Comparison of ENCODE assay signal across 15 cellular contexts in the genomic region with DNA sequence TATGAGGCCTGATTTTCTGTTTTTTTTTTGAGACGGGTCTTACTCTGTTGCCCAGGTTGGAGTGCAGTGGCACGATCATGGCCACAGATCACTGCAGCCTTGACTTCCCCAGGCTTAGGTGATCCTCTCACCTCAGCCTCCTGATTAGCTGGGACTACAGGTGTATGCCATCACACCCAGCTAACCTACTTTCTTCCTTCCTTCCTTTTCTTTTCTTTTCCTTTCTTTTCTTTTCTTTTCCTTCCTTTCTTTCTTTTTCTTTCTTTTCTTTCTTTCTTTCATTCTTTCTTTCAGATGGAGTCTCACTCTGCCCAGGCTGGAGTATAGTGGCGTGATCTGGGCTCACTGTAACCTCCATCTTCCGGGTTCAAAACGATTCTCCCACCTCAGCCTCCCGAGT. TPM values are rescaled to one million over a fixed set of nuclear protein-coding genes. Genes with fewer than 3 reads are reported as not detected.
DNase-seq lines count a peak whose midpoint lies in the region; ATAC-seq and TF ChIP-seq lines count a peak whose summit lies in the region.
"Had no signal": no experiment of that assay in that cellular context is flagged by ENCODE, and none has a peak within 500 bp of the region (broad histone marks: within the 10 kb centered on the region; RNA-seq: fewer than 3 reads in every experiment).

No MANE protein-coding gene starts in this region.

- no peak overlapping the region for H3K27ac Mint-ChIP-seq in T-helper 1 cell treated with Interleukin-12 subunit alpha and Interleukin-12 subunit beta and Interleukin-4 antibody, amounts not matched to agents 30 μg/mL and 1 μg/mL, for 36 hours
- peak overlapping the region in 2 of 3 donors; percentile 17 to 45 for H3K27ac Mint-ChIP-seq in CD4-positive, CD25-positive, alpha-beta regulatory T cell
- no peak overlapping the region for H3K27ac Mint-ChIP-seq in activated T-helper 1 cell treated with anti-CD3 and anti-CD28 coated beads, Interleukin-12 subunit alpha, Interleukin-12 subunit beta, Interleukin-2, Interleukin-4 antibody, amounts not matched to agents 30 ng/mL and 10 ng/mL and 1 ng/mL, durations not matched to agents 14 hours and 24 hours and 36 hours
- H3K27ac Mint-ChIP-seq in mesothelial cell of epicardium, result peak overlapping the region; percentile 75
- H3K27ac Mint-ChIP-seq in immature natural killer cell, result peak overlapping the region in 2 of 6 donors; percentile 48 to 72

- no peaks in the 10 kb centered on the region for H3K9me3 Mint-ChIP-seq in T-helper 1 cell treated with Interleukin-12 subunit alpha and Interleukin-12 subunit beta and Interleukin-4 antibody, amounts not matched to agents 30 μg/mL and 1 μg/mL, for 36 hours
- H3K9me3 Mint-ChIP-seq in CD4-positive, CD25-positive, alpha-beta regulatory T cell, result no peaks in the 10 kb centered on the region
- H3K9me3 Mint-ChIP-seq in activated T-helper 1 cell treated with anti-CD3 and anti-CD28 coated beads, Interleukin-12 subunit alpha, Interleukin-12 subunit beta, Interleukin-2, Interleukin-4 antibody, amounts not matched to agents 30 ng/mL and 10 ng/mL and 1 ng/mL, durations not matched to agents 14 hours and 24 hours and 36 hours, result no peaks in the 10 kb centered on the region
- H3K9me3 Mint-ChIP-seq in mesothelial cell of epicardium (no peaks in the 10 kb centered on the region), immature natural killer cell (no peaks in the 10 kb centered on the region)

- H3K36me3 Mint-ChIP-seq in T-helper 1 cell treated with Interleukin-12 subunit alpha and Interleukin-12 subunit beta and Interleukin-4 antibody, amounts not matched to agents 30 μg/mL and 1 μg/mL, for 36 hours (ENCODE audit: low read depth), result peaks cover 53% of the 10 kb centered on the region
- H3K36me3 Mint-ChIP-seq in CD4-positive, CD25-positive, alpha-beta regulatory T cell, result peaks cover 44% of the 10 kb centered on the region
- H3K36me3 Mint-ChIP-seq in activated T-helper 1 cell treated with anti-CD3 and anti-CD28 coated beads, Interleukin-12 subunit alpha, Interleukin-12 subunit beta, Interleukin-2, Interleukin-4 antibody, amounts not matched to agents 30 ng/mL and 10 ng/mL and 1 ng/mL, durations not matched to agents 14 hours and 24 hours and 36 hours (ENCODE audit: low read depth), result peaks cover 71% of the 10 kb centered on the region
- H3K36me3 Mint-ChIP-seq in mesothelial cell of epicardium (peaks cover 35% of the 10 kb centered on the region), immature natural killer cell (peaks cover 12 to 24% (median 22%) of the 10 kb centered on the region in 3 donors)

- H3K36me3 ChIP-seq in CD4-positive, CD25-positive, alpha-beta regulatory T cell (ENCODE audit: control insufficient read depth, insufficient read depth, low read length), result peaks cover 42% of the 10 kb centered on the region

- H3K4me3 ChIP-seq in CD4-positive, CD25-positive, alpha-beta regulatory T cell (ENCODE audit: low read depth, low read length), result no peak overlapping the region

- no peaks in the 10 kb centered on the region for H3K27me3 ChIP-seq in CD4-positive, CD25-positive, alpha-beta regulatory T cell (ENCODE audit: control insufficient read depth, insufficient read depth, low read length)

- peaks cover 27% of the 10 kb centered on the region for H3K4me1 ChIP-seq in CD4-positive, CD25-positive, alpha-beta regulatory T cell (ENCODE audit: control insufficient read depth, insufficient read depth, low read length, poor library complexity, severe bottlenecking)

- DNase-seq in T-helper 1 cell (no peak), mesothelial cell of epicardium (ENCODE audit: low spot score in 2 of 2, unreplicated experiment in 2 of 2) (no peak), immature natural killer cell (no peak), NCI-H1092 (lab: John Stamatoyannopoulos, UW) (no peak)
- no peak for DNase-seq in CD4-positive, CD25-positive, alpha-beta regulatory T cell
- DNase-seq in activated T-helper 1 cell treated with anti-CD3 and anti-CD28 coated beads, Interleukin-12 subunit alpha, Interleukin-12 subunit beta, Interleukin-2, Interleukin-4 antibody, amounts not matched to agents 30 ng/mL and 10 ng/mL and 1 ng/mL, durations not matched to agents 14 hours and 24 hours and 36 hours (ENCODE audit: low spot score), result no peak
- DNase-seq: hippocampal formation; IMR-90; NCI-H1105 treated with DMSO at 0.1 percent for 48 hours; NK-92 treated with Interleukin-12 subunit alpha and Interleukin-12 subunit beta, amount 100 ng/mL, for 24 hours; posterior cingulate gyrus; SIG-M5; substantia nigra had no signal

- peaks cover 41% of the 10 kb centered on the region for H3K4me1 Mint-ChIP-seq in T-helper 1 cell treated with Interleukin-12 subunit alpha and Interleukin-12 subunit beta and Interleukin-4 antibody, amounts not matched to agents 30 μg/mL and 1 μg/mL, for 36 hours (ENCODE audit: low read depth)
- H3K4me1 Mint-ChIP-seq in CD4-positive, CD25-positive, alpha-beta regulatory T cell, result peaks cover 10 to 68% (median 38%) of the 10 kb centered on the region in 4 donors
- peaks cover 49% of the 10 kb centered on the region for H3K4me1 Mint-ChIP-seq in activated T-helper 1 cell treated with anti-CD3 and anti-CD28 coated beads, Interleukin-12 subunit alpha, Interleukin-12 subunit beta, Interleukin-2, Interleukin-4 antibody, amounts not matched to agents 30 ng/mL and 10 ng/mL and 1 ng/mL, durations not matched to agents 14 hours and 24 hours and 36 hours (ENCODE audit: low read depth)
- H3K4me1 Mint-ChIP-seq in mesothelial cell of epicardium (peaks cover 45% of the 10 kb centered on the region), immature natural killer cell (peaks cover 56 to 65% of the 10 kb centered on the region in 2 donors)

- intact Hi-C loops in activated T-helper 1 cell treated with anti-CD3 and anti-CD28 coated beads, Interleukin-12 subunit alpha, Interleukin-12 subunit beta, Interleukin-2, Interleukin-4 antibody, amounts not matched to agents 30 ng/mL and 10 ng/mL and 1 ng/mL, durations not matched to agents 14 hours and 24 hours and 36 hours (cut with micrococcal nuclease), result no loop called here

- TF ChIP-seq CTCF in mesothelial cell of epicardium (IDR thresholded peaks at IDR 0.05; ENCODE audit: unreplicated experiment), result no peak

- H3K27me3 Mint-ChIP-seq in T-helper 1 cell treated with Interleukin-12 subunit alpha and Interleukin-12 subunit beta and Interleukin-4 antibody, amounts not matched to agents 30 μg/mL and 1 μg/mL, for 36 hours (ENCODE audit: low read depth), result no peaks in the 10 kb centered on the region
- H3K27me3 Mint-ChIP-seq in CD4-positive, CD25-positive, alpha-beta regulatory T cell, result peaks cover 7% of the 10 kb centered on the region
- H3K27me3 Mint-ChIP-seq in activated T-helper 1 cell treated with anti-CD3 and anti-CD28 coated beads, Interleukin-12 subunit alpha, Interleukin-12 subunit beta, Interleukin-2, Interleukin-4 antibody, amounts not matched to agents 30 ng/mL and 10 ng/mL and 1 ng/mL, durations not matched to agents 14 hours and 24 hours and 36 hours (ENCODE audit: insufficient read depth), result no peaks in the 10 kb centered on the region
- H3K27me3 Mint-ChIP-seq in mesothelial cell of epicardium (ENCODE audit: low read depth) (no peaks in the 10 kb centered on the region), immature natural killer cell (ENCODE audit: low read depth in 3 of 3) (peaks cover 10 to 14% (median 13%) of the 10 kb centered on the region in 3 donors)

- H3K9me3 ChIP-seq in CD4-positive, CD25-positive, alpha-beta regulatory T cell (ENCODE audit: control insufficient read depth in 2 of 2, low read length in 2 of 2), result no peaks in the 10 kb centered on the region

- H3K4me3 Mint-ChIP-seq in T-helper 1 cell treated with Interleukin-12 subunit alpha and Interleukin-12 subunit beta and Interleukin-4 antibody, amounts not matched to agents 30 μg/mL and 1 μg/mL, for 36 hours, result peak overlapping the region; percentile 46
- H3K4me3 Mint-ChIP-seq in CD4-positive, CD25-positive, alpha-beta regulatory T cell, result peak overlapping the region in 3 of 4 donors; percentile 50 to 85 (median 68)
- peak overlapping the region; percentile 4 for H3K4me3 Mint-ChIP-seq in activated T-helper 1 cell treated with anti-CD3 and anti-CD28 coated beads, Interleukin-12 subunit alpha, Interleukin-12 subunit beta, Interleukin-2, Interleukin-4 antibody, amounts not matched to agents 30 ng/mL and 10 ng/mL and 1 ng/mL, durations not matched to agents 14 hours and 24 hours and 36 hours
- no peak overlapping the region for H3K4me3 Mint-ChIP-seq in mesothelial cell of epicardium
- H3K4me3 Mint-ChIP-seq in immature natural killer cell, result peak overlapping the region in 2 of 5 donors; percentile 14 to 31

- no peak for ATAC-seq in CD4-positive, CD25-positive, alpha-beta regulatory T cell (ENCODE audit: low read depth in 2 of 2)
- no peak for ATAC-seq in GM21447 (IDR thresholded peaks at IDR 0.05; ENCODE audit: unreplicated experiment)

- no peak overlapping the region for H3K27ac ChIP-seq in CD4-positive, CD25-positive, alpha-beta regulatory T cell (ENCODE audit: insufficient read depth, low read length, poor library complexity, severe bottlenecking)

RNA-seq across cellular contexts. Expression of a gene that starts 3.8 kb away (rescaled TPM):
- total RNA-seq in CD4-positive, CD25-positive, alpha-beta regulatory T cell, result 234 TPM
- 10 to 100 TPM; 31.9 to 40.7 (median 36.7) TPM for polyA plus RNA-seq in CD4-positive, CD25-positive, alpha-beta regulatory T cell
- 294 and 306 TPM in 2 replicates for total RNA-seq in activated T-helper 1 cell treated with anti-CD3 and anti-CD28 coated beads, Interleukin-12 subunit alpha, Interleukin-12 subunit beta, Interleukin-2, Interleukin-4 antibody, amounts not matched to agents 30 ng/mL and 10 ng/mL and 1 ng/mL, durations not matched to agents 14 hours and 24 hours and 36 hours
- 229 to 245 TPM (median 240 TPM) in 3 replicates for total RNA-seq in mesothelial cell of epicardium
- 10 to 100 TPM; 24.9 to 73.4 (median 33.2) TPM for polyA plus RNA-seq in immature natural killer cell

RNA-seq across cellular contexts. Expression of a gene that starts 10.8 kb away (rescaled TPM):
- 0.94 TPM for total RNA-seq in CD4-positive, CD25-positive, alpha-beta regulatory T cell
- 1 to 10 TPM in 3 of 4 donors, under 1 TPM in 1; 0.39 to 4.8 (median 1.9) TPM for polyA plus RNA-seq in CD4-positive, CD25-positive, alpha-beta regulatory T cell
- total RNA-seq in activated T-helper 1 cell treated with anti-CD3 and anti-CD28 coated beads, Interleukin-12 subunit alpha, Interleukin-12 subunit beta, Interleukin-2, Interleukin-4 antibody, amounts not matched to agents 30 ng/mL and 10 ng/mL and 1 ng/mL, durations not matched to agents 14 hours and 24 hours and 36 hours, result 4.1 and 5.5 TPM in 2 replicates
- total RNA-seq in mesothelial cell of epicardium, result 6.0 to 8.0 TPM (median 6.4 TPM) in 3 replicates
- 1 to 10 TPM in 1 of 3 donors, under 1 TPM in 1, not detected in 1; 0.59 to 1.1 TPM for polyA plus RNA-seq in immature natural killer cell

RNA-seq across cellular contexts. Expression of a gene that starts 11.5 kb away (rescaled TPM):
- total RNA-seq in CD4-positive, CD25-positive, alpha-beta regulatory T cell, result 8.4 TPM
- 1 to 10 TPM; 2.8 to 5.8 (median 3.5) TPM for polyA plus RNA-seq in CD4-positive, CD25-positive, alpha-beta regulatory T cell
- total RNA-seq in activated T-helper 1 cell treated with anti-CD3 and anti-CD28 coated beads, Interleukin-12 subunit alpha, Interleukin-12 subunit beta, Interleukin-2, Interleukin-4 antibody, amounts not matched to agents 30 ng/mL and 10 ng/mL and 1 ng/mL, durations not matched to agents 14 hours and 24 hours and 36 hours, result 41.5 and 44.1 TPM in 2 replicates
- total RNA-seq in mesothelial cell of epicardium, result 101 to 109 TPM (median 107 TPM) in 3 replicates
- polyA plus RNA-seq in immature natural killer cell, result under 1 TPM in 1 of 3 donors, not detected in 2; 0.11 TPM

RNA-seq across cellular contexts. Expression of a gene that starts 17.0 kb away (rescaled TPM):
- total RNA-seq in CD4-positive, CD25-positive, alpha-beta regulatory T cell, result 0.20 TPM
- polyA plus RNA-seq in CD4-positive, CD25-positive, alpha-beta regulatory T cell, result not detected
- total RNA-seq in activated T-helper 1 cell treated with anti-CD3 and anti-CD28 coated beads, Interleukin-12 subunit alpha, Interleukin-12 subunit beta, Interleukin-2, Interleukin-4 antibody, amounts not matched to agents 30 ng/mL and 10 ng/mL and 1 ng/mL, durations not matched to agents 14 hours and 24 hours and 36 hours, result 0.17 and 0.21 TPM in 2 replicates
- 9.2 to 10.4 TPM (median 9.6 TPM) in 3 replicates for total RNA-seq in mesothelial cell of epicardium
- polyA plus RNA-seq in immature natural killer cell, result not detected
- total RNA-seq: IMR-90 had no signal

RNA-seq across cellular contexts. Expression of a gene that starts 26.2 kb away (rescaled TPM):
- 42.7 TPM for total RNA-seq in CD4-positive, CD25-positive, alpha-beta regulatory T cell
- 1 to 10 TPM; 5.7 to 8.6 (median 6.1) TPM for polyA plus RNA-seq in CD4-positive, CD25-positive, alpha-beta regulatory T cell
- total RNA-seq in activated T-helper 1 cell treated with anti-CD3 and anti-CD28 coated beads, Interleukin-12 subunit alpha, Interleukin-12 subunit beta, Interleukin-2, Interleukin-4 antibody, amounts not matched to agents 30 ng/mL and 10 ng/mL and 1 ng/mL, durations not matched to agents 14 hours and 24 hours and 36 hours, result 46.0 and 47.9 TPM in 2 replicates
- total RNA-seq in mesothelial cell of epicardium, result 30.9 to 39.1 TPM (median 37.5 TPM) in 3 replicates
- polyA plus RNA-seq in immature natural killer cell, result 1 to 10 TPM; 3.2 to 5.9 (median 4.7) TPM

Comparison
In these comparisons a context has a peak if more than half of its experiments do, and no peak if none do; other contexts are left out.
1. H3K27ac Mint-ChIP-seq: peak in CD4-positive, CD25-positive, alpha-beta regulatory T cell (2 of 3) and mesothelial cell of epicardium (single experiment); none in T-helper 1 cell treated with Interleukin-12 subunit alpha and Interleukin-12 subunit beta and Interleukin-4 antibody, amounts not matched to agents 30 μg/mL and 1 μg/mL, for 36 hours (single experiment) and activated T-helper 1 cell treated with anti-CD3 and anti-CD28 coated beads, Interleukin-12 subunit alpha, Interleukin-12 subunit beta, Interleukin-2, Interleukin-4 antibody, amounts not matched to agents 30 ng/mL and 10 ng/mL and 1 ng/mL, durations not matched to agents 14 hours and 24 hours and 36 hours (single experiment).